Comparison of ENCODE assay signal across 39 cellular contexts in the genomic region with DNA sequence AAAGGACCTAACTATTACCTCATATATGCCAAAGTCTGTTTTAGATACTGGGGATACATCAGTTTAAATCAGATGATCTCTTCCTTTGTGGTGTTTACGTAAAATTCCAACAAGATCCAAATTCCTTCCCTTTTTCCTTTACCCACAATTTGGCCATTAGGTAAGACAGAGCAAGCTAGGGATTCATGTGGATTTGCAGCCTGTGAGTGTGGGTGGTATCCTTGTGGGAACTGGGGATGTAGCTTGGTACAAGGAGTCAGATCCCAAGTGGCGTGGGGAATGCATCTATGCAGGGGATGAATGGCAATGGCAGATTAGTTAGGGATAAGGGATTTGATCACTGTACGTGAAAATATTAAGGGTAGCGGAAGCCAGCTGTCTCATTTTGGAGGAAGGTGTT. TPM values are rescaled to one million over a fixed set of nuclear protein-coding genes. Genes with fewer than 3 reads are reported as not detected.
"Had no signal": no experiment of that assay in that cellular context is flagged by ENCODE, and none has a peak within 500 bp of the region (broad histone marks: within the 10 kb centered on the region; RNA-seq: fewer than 3 reads in every experiment).

No MANE protein-coding gene starts in this region.

- ATAC-seq: activated naive CD4-positive, alpha-beta T cell treated with anti-CD3 and anti-CD28 coated beads, Interleukin-2, amount 50 U/mL, for 72 hours; activated T-cell treated with anti-CD3 and anti-CD28 coated beads, Interleukin-2, amount 50 U/mL, for 4 hours had no signal

- H3K27ac Mint-ChIP-seq: activated CD4-positive, alpha-beta T cell treated with anti-CD3 and anti-CD28 coated beads, Interleukin-2, amount 10 ng/mL, durations not matched to agents 24 days and 14 days; activated naive CD4-positive, alpha-beta T cell treated with anti-CD3 and anti-CD28 coated beads for 36 hours; activated naive CD4-positive, alpha-beta T cell treated with anti-CD3 and anti-CD28 coated beads, Interleukin-2, amount 50 U/mL, for 72 hours; activated T-helper 1 cell treated with anti-CD3 and anti-CD28 coated beads, Interleukin-12 subunit alpha, Interleukin-12 subunit beta, Interleukin-2, Interleukin-4 antibody, amounts not matched to agents 30 ng/mL and 10 ng/mL and 1 ng/mL, durations not matched to agents 14 hours and 24 hours and 36 hours; IgD-negative memory B cell had no signal

- H3K4me3 Mint-ChIP-seq: activated CD4-positive, alpha-beta T cell treated with anti-CD3 and anti-CD28 coated beads, Interleukin-2, amount 10 ng/mL, durations not matched to agents 24 days and 14 days; activated naive CD4-positive, alpha-beta T cell treated with anti-CD3 and anti-CD28 coated beads for 36 hours; activated T-cell treated with anti-CD3 and anti-CD28 coated beads, Interleukin-2, amount 50 U/mL, for 4 hours; activated T-helper 1 cell treated with anti-CD3 and anti-CD28 coated beads, Interleukin-12 subunit alpha, Interleukin-12 subunit beta, Interleukin-2, Interleukin-4 antibody, amounts not matched to agents 30 ng/mL and 10 ng/mL and 1 ng/mL, durations not matched to agents 14 hours and 24 hours and 36 hours; brain had no signal

- DNase-seq: activated CD4-positive, alpha-beta T cell treated with anti-CD3 and anti-CD28 coated beads, Interleukin-2, amount 10 ng/mL, durations not matched to agents 24 days and 14 days; activated CD4-positive, alpha-beta T cell treated with anti-CD3 and anti-CD28 coated beads, Interleukin-2, amount 50 U/mL, for 4 hours; activated CD8-positive, alpha-beta memory T cell treated with anti-CD3 and anti-CD28 coated beads, Interleukin-2, amount 50 U/mL, for 4 hours; activated gamma-delta T cell treated with Interleukin-2 at 50 U/mL for 16 hours; activated naive CD4-positive, alpha-beta T cell treated with anti-CD3 and anti-CD28 coated beads for 36 hours; activated T-cell treated with anti-CD3 and anti-CD28 coated beads for 4 hours; activated T-cell treated with anti-CD3 and anti-CD28 coated beads, Interleukin-2, amount 50 U/mL, for 4 hours; adrenal gland; anterior cingulate cortex; central memory CD4-positive, alpha-beta T cell; Kasumi-1; KG1; MG63; NCI-H1048; NCI-H1105 treated with DMSO at 0.1 percent for 48 hours; NCI-H1436; NCI-H187; NCI-H2029 treated with DMSO at 0.1 percent for 48 hours; NCI-H2107; NCI-H2171; NCI-H510A; NCI-H526 treated with DMSO at 0.1 percent for 48 hours; NCI-H774; NK-92 treated with Interleukin-12 subunit alpha and Interleukin-12 subunit beta, amount 100 ng/mL, for 24 hours; PC-9; Right ventricle myocardium superior; SW 1271; T-helper 1 cell; T1000; WERI-Rb-1 had no signal

- H3K4me2 ChIP-seq: PC-9 had no signal

- H2AFZ ChIP-seq: PC-9 had no signal

- H3K4me3 ChIP-seq: adrenal gland, MG63, PC-9 had no signal

- H3K27ac ChIP-seq: adrenal gland, PC-9, RWPE1, WERI-Rb-1 had no signal

- H3K9me3 ChIP-seq: adrenal gland, MG63 had no signal

- H3K9me3 Mint-ChIP-seq: activated CD4-positive, alpha-beta T cell treated with anti-CD3 and anti-CD28 coated beads, Interleukin-2, amount 10 ng/mL, durations not matched to agents 24 days and 14 days; activated naive CD4-positive, alpha-beta T cell treated with anti-CD3 and anti-CD28 coated beads for 36 hours; activated naive CD4-positive, alpha-beta T cell treated with anti-CD3 and anti-CD28 coated beads, Interleukin-2, amount 50 U/mL, for 72 hours; activated T-cell treated with anti-CD3 and anti-CD28 coated beads, Interleukin-2, amount 50 U/mL, for 4 hours; activated T-helper 1 cell treated with anti-CD3 and anti-CD28 coated beads, Interleukin-12 subunit alpha, Interleukin-12 subunit beta, Interleukin-2, Interleukin-4 antibody, amounts not matched to agents 30 ng/mL and 10 ng/mL and 1 ng/mL, durations not matched to agents 14 hours and 24 hours and 36 hours; brain; IgD-negative memory B cell had no signal

- H3K27me3 Mint-ChIP-seq: activated CD4-positive, alpha-beta T cell treated with anti-CD3 and anti-CD28 coated beads, Interleukin-2, amount 10 ng/mL, durations not matched to agents 24 days and 14 days; brain; IgD-negative memory B cell had no signal

- H3K27me3 ChIP-seq: adrenal gland, MG63 had no signal

- H3K4me1 ChIP-seq: adrenal gland had no signal

RNA-seq across cellular contexts. Expression of gene ALX3, which starts 45.9 kb away (rescaled TPM):
- total RNA-seq: activated CD4-positive, alpha-beta T cell treated with anti-CD3 and anti-CD28 coated beads, Interleukin-2, amount 10 ng/mL, durations not matched to agents 24 days and 14 days; activated naive CD4-positive, alpha-beta T cell treated with anti-CD3 and anti-CD28 coated beads for 36 hours; activated naive CD4-positive, alpha-beta T cell treated with anti-CD3 and anti-CD28 coated beads, Interleukin-2, amount 50 U/mL, for 72 hours; activated T-cell treated with anti-CD3 and anti-CD28 coated beads, Interleukin-2, amount 50 U/mL, for 4 hours; activated T-helper 1 cell treated with anti-CD3 and anti-CD28 coated beads, Interleukin-12 subunit alpha, Interleukin-12 subunit beta, Interleukin-2, Interleukin-4 antibody, amounts not matched to agents 30 ng/mL and 10 ng/mL and 1 ng/mL, durations not matched to agents 14 hours and 24 hours and 36 hours; adrenal gland; bronchial epithelial cell; cerebellum; OCI-LY7; PC-9; Right ventricle myocardium superior; T-helper 2 cell treated with Interferon-gamma antibody and Interleukin-4, amounts not matched to agents 100 ng/mL and 5 ng/mL, for 36 hours had no signal
